Comparison of ENCODE assay signal across 1 cellular context in the genomic region with DNA sequence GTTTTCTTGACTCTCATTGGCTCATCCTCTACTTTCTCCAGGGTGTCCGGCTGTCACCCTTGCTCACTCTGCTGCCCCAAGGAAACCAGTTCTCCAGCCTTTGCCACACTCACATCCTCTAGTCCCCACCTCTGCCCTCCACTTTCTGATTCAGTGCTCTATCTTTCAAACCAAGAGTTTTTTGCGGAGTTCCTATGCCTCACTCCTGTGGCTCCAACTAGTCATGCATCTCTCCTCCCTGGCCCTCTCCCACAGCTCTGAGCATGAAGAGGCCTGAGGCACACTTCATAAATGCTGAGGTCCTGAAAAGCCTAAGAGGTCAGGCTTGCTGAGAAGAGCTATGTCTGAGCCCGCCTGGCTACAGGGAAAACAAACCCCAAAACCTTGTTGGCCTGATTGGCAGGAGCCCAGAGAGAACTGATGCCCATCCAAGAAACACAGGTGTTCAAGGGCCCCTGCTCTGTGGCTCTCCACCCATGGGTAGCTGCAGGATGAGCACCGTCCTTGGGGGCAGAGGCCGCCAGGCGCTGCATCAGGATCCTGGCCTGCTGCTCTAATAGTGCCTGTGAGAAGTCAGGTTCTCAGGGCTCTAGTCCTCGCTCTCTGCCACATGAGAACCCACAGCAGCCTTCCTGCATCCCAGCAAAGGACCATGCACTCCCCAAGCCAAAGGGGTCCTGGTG.
TF ChIP-seq lines count a peak whose summit lies in the region.

No MANE protein-coding gene starts in this region.

TF ChIP-seq in IMR-90, 13 proteins besides CTCF, POLR2A, EP300 and RAD21 (continued from another document):
- TF ChIP-seq, protein P1, sequence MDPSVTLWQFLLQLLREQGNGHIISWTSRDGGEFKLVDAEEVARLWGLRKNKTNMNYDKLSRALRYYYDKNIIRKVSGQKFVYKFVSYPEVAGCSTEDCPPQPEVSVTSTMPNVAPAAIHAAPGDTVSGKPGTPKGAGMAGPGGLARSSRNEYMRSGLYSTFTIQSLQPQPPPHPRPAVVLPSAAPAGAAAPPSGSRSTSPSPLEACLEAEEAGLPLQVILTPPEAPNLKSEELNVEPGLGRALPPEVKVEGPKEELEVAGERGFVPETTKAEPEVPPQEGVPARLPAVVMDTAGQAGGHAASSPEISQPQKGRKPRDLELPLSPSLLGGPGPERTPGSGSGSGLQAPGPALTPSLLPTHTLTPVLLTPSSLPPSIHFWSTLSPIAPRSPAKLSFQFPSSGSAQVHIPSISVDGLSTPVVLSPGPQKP (IDR thresholded peaks at IDR 0.05; ENCODE audit: borderline replicate concordance, low read depth, low read length): no peak
